In the genomic region with DNA sequence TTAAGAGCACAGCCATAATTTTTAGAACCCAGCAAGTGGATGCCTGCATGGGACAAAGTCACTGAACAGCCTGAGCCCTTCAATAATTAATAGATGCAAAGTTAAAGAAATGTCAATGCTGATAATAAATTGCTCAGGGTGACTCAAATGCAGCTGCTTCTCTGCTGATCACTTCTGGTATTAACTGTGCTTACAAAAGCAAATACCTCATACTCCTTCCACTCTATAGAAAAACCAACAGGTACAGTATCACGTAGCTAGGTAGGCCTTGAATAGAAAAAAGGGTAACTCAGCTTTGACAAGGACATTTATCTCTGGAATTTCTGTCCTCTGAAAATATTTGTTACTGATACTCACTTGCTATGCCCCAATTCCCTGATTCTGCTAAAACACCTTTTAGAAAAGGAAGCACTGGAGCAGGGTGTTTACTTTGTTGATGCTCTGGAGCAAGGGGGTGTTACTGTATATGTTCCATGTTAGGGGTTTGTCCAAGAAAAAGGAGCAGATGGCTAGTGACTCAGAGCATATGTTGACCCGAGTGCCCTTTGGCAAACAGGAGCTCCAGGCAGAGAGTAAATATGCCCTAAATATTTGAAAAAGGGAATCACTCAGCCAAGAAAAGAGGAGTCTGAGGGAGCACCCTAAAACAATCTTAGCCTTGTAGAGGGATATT, we compare ENCODE assay signal across 10 cellular contexts. TPM values are rescaled to one million over a fixed set of nuclear protein-coding genes. Genes with fewer than 3 reads are reported as not detected.
DNase-seq lines count a peak whose midpoint lies in the region; ATAC-seq and TF ChIP-seq lines count a peak whose summit lies in the region.
"Had no signal": no experiment of that assay in that cellular context is flagged by ENCODE, and none has a peak within 500 bp of the region (broad histone marks: within the 10 kb centered on the region; RNA-seq: fewer than 3 reads in every experiment).

No MANE protein-coding gene starts in this region.

- POLR2A ChIA-PET in PC-9 (lab: Charles Lee; ENCODE audit: unreplicated experiment) = interaction anchor here (0.6 to 1.3 kb wide), 5 partner anchors 42 to 521 kb away, joined by 3 to 13 read pairs (median 4); partner anchors contain the start of gene RTN4

- H3K9me3 ChIP-seq in PC-9 (ENCODE audit: insufficient read depth, low read depth) = no peaks in the 10 kb centered on the region
- H3K9me3 ChIP-seq: SJSA1 had no signal

- H3K9me2 ChIP-seq in PC-9 (ENCODE audit: insufficient read depth) = no peaks in the 10 kb centered on the region

- no TSS peak for BruUV-seq in PC-9 (replicated peaks; lab: Mats Ljungman, UMichigan)

- H3K4me1 ChIP-seq in PC-9 (replicated peaks; ENCODE audit: insufficient read depth) = peaks cover 90% of the 10 kb centered on the region

- peak overlapping the region; percentile 54 for H3K4me2 ChIP-seq in PC-9

- intact Hi-C loops in PC-9 (cut with micrococcal nuclease; ENCODE audit: unreplicated experiment) = loop anchor here (1.0 kb wide), 1 partner anchor 58 kb away; no protein-coding TSS in a partner anchor

- no peaks in the 10 kb centered on the region for H3K27me3 ChIP-seq in PC-9 (ENCODE audit: insufficient read depth, low read depth)
- H3K27me3 ChIP-seq: SJSA1 had no signal

- H3K27ac ChIP-seq in PC-9 (peak overlapping the region; percentile 75), substantia nigra (ENCODE audit: low read depth, low read length, poor library complexity, severe bottlenecking) (peak overlapping the region; percentile 37)
- H3K27ac ChIP-seq: 22Rv1, SJSA1 had no signal

- H3K36me3 ChIP-seq in PC-9 (ENCODE audit: low read depth) = no peaks in the 10 kb centered on the region
- H3K36me3 ChIP-seq: SJSA1 had no signal

- TF ChIP-seq CTCF in PC-9 (conservative IDR thresholded peaks at IDR 0.05) = no peak

- ATAC-seq in HG03097 (IDR thresholded peaks at IDR 0.05; ENCODE audit: low FRiP score, unreplicated experiment) (no peak), HG02884 (IDR thresholded peaks at IDR 0.05; ENCODE audit: unreplicated experiment) (no peak)

- CTCF ChIA-PET in PC-9 (lab: Charles Lee) = interaction anchor here (0.9 to 1.3 kb wide), 2 partner anchors 12 to 210 kb away, joined by 3 to 4 read pairs; no protein-coding TSS in a partner anchor

- H3K4me3 ChIP-seq in PC-9 = peak overlapping the region; percentile 1; the same call in 1 of the 2 replicates
- H3K4me3 ChIP-seq: SJSA1 had no signal

- H3F3A ChIP-seq in PC-9 (ENCODE audit: insufficient read depth, low read depth) = peaks cover 66% of the 10 kb centered on the region

- no peaks in the 10 kb centered on the region for H4K20me1 ChIP-seq in PC-9 (ENCODE audit: insufficient read depth)

- peak; percentile 12 for DNase-seq in DMS79 treated with DMSO at 0.1 percent for 48 hours (lab: John Stamatoyannopoulos, UW)
- no peak for DNase-seq in DMS79 (lab: John Stamatoyannopoulos, UW)
- peak; percentile 50 to 98 for DNase-seq in PC-9
- DNase-seq in fibroblast of gingiva (ENCODE audit: low read depth) = peak; percentile 70
- peak in 2 of 49 donors; percentile 23 to 43 for DNase-seq in substantia nigra (lab: John Stamatoyannopoulos, UW)
- DNase-seq in AG08396 (ENCODE audit: low spot score) = no peak

- peaks cover 28% of the 10 kb centered on the region; the same call in 1 of the 2 replicates for H3K79me2 ChIP-seq in PC-9 (ENCODE audit: low read depth)

- H2AFZ ChIP-seq in PC-9 = no peak overlapping the region

RNA-seq across cellular contexts. Expression of gene RTN4, which starts 59.1 kb away (rescaled TPM):
- total RNA-seq in PC-9 (2021) = 342 and 343 TPM in 2 replicates

Comparison
In these comparisons a context has a peak if more than half of its experiments do, and no peak if none do; other contexts are left out.
1. DNase-seq: peak in DMS79 treated with DMSO at 0.1 percent for 48 hours (single experiment), PC-9 (2 of 2) and fibroblast of gingiva (single experiment); none in DMS79 (single experiment) and AG08396 (single experiment).